ENCODE assay signal across 22 cellular contexts in genomic region chr2:108916397-108917077, GRCh38.
DNase-seq lines count a peak whose midpoint lies in the region; ATAC-seq and TF ChIP-seq lines count a peak whose summit lies in the region.
"Had no signal": no experiment of that assay in that cellular context is flagged by ENCODE, and none has a peak within 500 bp of the region (broad histone marks: within the 10 kb centered on the region; RNA-seq: fewer than 3 reads in every experiment).

No MANE protein-coding gene starts in this region.

- peaks cover 0 to 22% (median 13%) of the 10 kb centered on the region in 7 donors for H3K4me1 Mint-ChIP-seq in naive thymus-derived CD4-positive, alpha-beta T cell
- H3K4me1 Mint-ChIP-seq: natural killer cell had no signal

- no peaks in the 10 kb centered on the region for H3K79me2 ChIP-seq in Karpas-422 (ENCODE audit: low read length)

- POLR2A ChIA-PET in naive thymus-derived CD4-positive, alpha-beta T cell (lab: Charles Lee), result no interaction called here

- H3K36me3 ChIP-seq in RWPE2 (ENCODE audit: low read depth) (no peaks in the 10 kb centered on the region), upper lobe of right lung (no peaks in the 10 kb centered on the region), Karpas-422 (ENCODE audit: insufficient read depth, low read length) (no peaks in the 10 kb centered on the region)
- H3K36me3 ChIP-seq in naive thymus-derived CD4-positive, alpha-beta T cell (ENCODE audit: control insufficient read depth in 2 of 3, insufficient read depth in 3 of 3, low read length in 3 of 3), result peaks cover 0 to 54% (median 0%) of the 10 kb centered on the region in 3 experiments
- H3K36me3 ChIP-seq: ascending aorta, tibial artery had no signal

- H3K27me3 Mint-ChIP-seq in naive thymus-derived CD4-positive, alpha-beta T cell, result peaks cover 0 to 3% (median 0%) of the 10 kb centered on the region in 5 donors
- H3K27me3 Mint-ChIP-seq: progenitor cell of endocrine pancreas had no signal

- H3K9ac ChIP-seq in Karpas-422 (ENCODE audit: low read length), result no peak overlapping the region

- H3K9me3 Mint-ChIP-seq in naive thymus-derived CD4-positive, alpha-beta T cell, result no peaks in the 10 kb centered on the region
- H3K9me3 Mint-ChIP-seq: activated naive CD4-positive, alpha-beta T cell treated with anti-CD3 and anti-CD28 coated beads for 36 hours; HFFc6; natural killer cell had no signal

- ATAC-seq in RWPE2 (ENCODE audit: low read depth), result no peak
- peak; percentile 20 for ATAC-seq in naive thymus-derived CD4-positive, alpha-beta T cell
- ATAC-seq in upper lobe of right lung, result no peak
- no peak for ATAC-seq in omental fat pad (ENCODE audit: low FRiP score)
- ATAC-seq: GM12878, natural killer cell had no signal

- no peak overlapping the region for H3K4me3 Mint-ChIP-seq in naive thymus-derived CD4-positive, alpha-beta T cell
- H3K4me3 Mint-ChIP-seq: activated naive CD4-positive, alpha-beta T cell treated with anti-CD3 and anti-CD28 coated beads for 36 hours; CD14-positive monocyte; HFFc6; natural killer cell had no signal

- H3K27me3 ChIP-seq in RWPE2 (ENCODE audit: insufficient read depth, poor library complexity, severe bottlenecking), result no peaks in the 10 kb centered on the region
- H3K27me3 ChIP-seq in naive thymus-derived CD4-positive, alpha-beta T cell (ENCODE audit: control insufficient read depth in 2 of 2, insufficient read depth in 2 of 2, low read length in 2 of 2), result no peaks in the 10 kb centered on the region
- H3K27me3 ChIP-seq in upper lobe of right lung, result no peaks in the 10 kb centered on the region
- H3K27me3 ChIP-seq in Karpas-422 (ENCODE audit: low read length), result no peaks in the 10 kb centered on the region
- H3K27me3 ChIP-seq: ascending aorta had no signal

- H3K27ac ChIP-seq in RWPE2 (ENCODE audit: poor library complexity, severe bottlenecking), result no peak overlapping the region
- no peak overlapping the region for H3K27ac ChIP-seq in naive thymus-derived CD4-positive, alpha-beta T cell (ENCODE audit: low read depth, low read length)
- no peak overlapping the region for H3K27ac ChIP-seq in upper lobe of right lung
- H3K27ac ChIP-seq in Karpas-422 (ENCODE audit: low read length), result no peak overlapping the region
- H3K27ac ChIP-seq: A549, ascending aorta, tibial artery had no signal

- H3K9me3 ChIP-seq in RWPE2 (ENCODE audit: severe bottlenecking), result no peaks in the 10 kb centered on the region
- H3K9me3 ChIP-seq in naive thymus-derived CD4-positive, alpha-beta T cell (ENCODE audit: control insufficient read depth in 2 of 3, low read length in 3 of 3), result no peaks in the 10 kb centered on the region
- no peaks in the 10 kb centered on the region for H3K9me3 ChIP-seq in upper lobe of right lung
- no peaks in the 10 kb centered on the region for H3K9me3 ChIP-seq in Karpas-422 (ENCODE audit: low read length)
- H3K9me3 ChIP-seq: A549, ascending aorta, tibial artery had no signal

- TF ChIP-seq CTCF in RWPE2 (IDR thresholded peaks at IDR 0.05; ENCODE audit: poor library complexity, severe bottlenecking) (no peak), upper lobe of right lung (IDR thresholded peaks at IDR 0.05) (no peak), omental fat pad (IDR thresholded peaks at IDR 0.05) (no peak)

- H3K4me3 ChIP-seq in RWPE2 (ENCODE audit: severe bottlenecking), result no peak overlapping the region
- H3K4me3 ChIP-seq in naive thymus-derived CD4-positive, alpha-beta T cell (ENCODE audit: low read length), result no peak overlapping the region
- H3K4me3 ChIP-seq in upper lobe of right lung, result no peak overlapping the region
- H3K4me3 ChIP-seq in Karpas-422 (ENCODE audit: low read length), result no peak overlapping the region
- H3K4me3 ChIP-seq: A549, ascending aorta, GM12878, tibial artery had no signal

- no peaks in the 10 kb centered on the region for H4K20me1 ChIP-seq in Karpas-422 (ENCODE audit: insufficient read depth, low read depth, low read length)

- H3K4me2 ChIP-seq in Karpas-422 (ENCODE audit: low read depth, low read length, poor library complexity, severe bottlenecking), result no peak overlapping the region
- H3K4me2 ChIP-seq: A549 had no signal

- H3K9me2 ChIP-seq in Karpas-422 (replicated peaks; ENCODE audit: insufficient read depth, low read length), result no peaks in the 10 kb centered on the region

- peak overlapping the region in 7 of 9 donors; percentile 21 to 81 (median 51) for H3K27ac Mint-ChIP-seq in naive thymus-derived CD4-positive, alpha-beta T cell
- H3K27ac Mint-ChIP-seq: activated naive CD4-positive, alpha-beta T cell treated with anti-CD3 and anti-CD28 coated beads for 36 hours; HFFc6; natural killer cell; progenitor cell of endocrine pancreas had no signal

- H2AFZ ChIP-seq in Karpas-422 (ENCODE audit: low read length), result no peak overlapping the region

- H3K36me3 Mint-ChIP-seq in naive thymus-derived CD4-positive, alpha-beta T cell, result peaks cover 0 to 50% (median 9%) of the 10 kb centered on the region in 5 donors
- H3K36me3 Mint-ChIP-seq: CD14-positive monocyte, natural killer cell had no signal

- intact Hi-C loops in naive thymus-derived CD4-positive, alpha-beta T cell (cut with micrococcal nuclease), result no loop called here
- intact Hi-C loops in upper lobe of right lung (cut with DNase I), result no loop called here

- DNase-seq in activated CD4-positive, CD25-positive, alpha-beta regulatory T cell treated with anti-CD3 and anti-CD28 coated beads, Interleukin-2, amount 50 U/mL, for 72 hours, result peak; percentile 7
- no peak for DNase-seq in activated CD4-positive, CD25-positive, alpha-beta regulatory T cell (lab: John Stamatoyannopoulos, UW)
- peak; percentile 31 for DNase-seq in RWPE2 (ENCODE audit: low spot score)
- no peak for DNase-seq in naive thymus-derived CD4-positive, alpha-beta T cell
- peak; percentile 46 for DNase-seq in upper lobe of right lung
- DNase-seq in Karpas-422, result no peak
- no peak for DNase-seq in LoVo (ENCODE audit: low spot score)
- DNase-seq in omental fat pad (ENCODE audit: low spot score), result no peak
- DNase-seq: activated CD4-positive, alpha-beta T cell treated with anti-CD3 and anti-CD28 coated beads, Interleukin-2, amount 50 U/mL, for 4 hours; activated naive CD4-positive, alpha-beta T cell treated with anti-CD3 and anti-CD28 coated beads for 36 hours; activated T-cell treated with anti-CD3 and anti-CD28 coated beads for 4 hours; GF-D8; HFFc6; natural killer cell; NCI-H82; SW 1271 had no signal

- CTCF ChIA-PET in naive thymus-derived CD4-positive, alpha-beta T cell (lab: Charles Lee), result interaction anchor here (1.2 kb wide), 1 partner anchor 70 kb away, joined by 3 read pairs; no protein-coding TSS in a partner anchor

- no peaks in the 10 kb centered on the region for H3K4me1 ChIP-seq in RWPE2 (ENCODE audit: insufficient read depth, poor library complexity, severe bottlenecking)
- H3K4me1 ChIP-seq in naive thymus-derived CD4-positive, alpha-beta T cell (ENCODE audit: control insufficient read depth in 2 of 2, insufficient read depth in 2 of 2, low read length in 2 of 2), result no peaks in the 10 kb centered on the region
- H3K4me1 ChIP-seq in upper lobe of right lung, result no peaks in the 10 kb centered on the region
- H3K4me1 ChIP-seq in Karpas-422 (ENCODE audit: low read length), result peaks cover 9% of the 10 kb centered on the region
- H3K4me1 ChIP-seq: A549, ascending aorta, tibial artery had no signal

Comparison
In these comparisons a context has a peak if more than half of its experiments do, and no peak if none do; other contexts are left out.
1. DNase-seq: peak in activated CD4-positive, CD25-positive, alpha-beta regulatory T cell treated with anti-CD3 and anti-CD28 coated beads, Interleukin-2, amount 50 U/mL, for 72 hours (single experiment), RWPE2 (single experiment) and upper lobe of right lung (single experiment); none in activated CD4-positive, CD25-positive, alpha-beta regulatory T cell (0 of 4), naive thymus-derived CD4-positive, alpha-beta T cell (0 of 9), Karpas-422 (single experiment), LoVo (single experiment) and omental fat pad (single experiment).